ENCODE assay signal across 18 cellular contexts in the genomic region with DNA sequence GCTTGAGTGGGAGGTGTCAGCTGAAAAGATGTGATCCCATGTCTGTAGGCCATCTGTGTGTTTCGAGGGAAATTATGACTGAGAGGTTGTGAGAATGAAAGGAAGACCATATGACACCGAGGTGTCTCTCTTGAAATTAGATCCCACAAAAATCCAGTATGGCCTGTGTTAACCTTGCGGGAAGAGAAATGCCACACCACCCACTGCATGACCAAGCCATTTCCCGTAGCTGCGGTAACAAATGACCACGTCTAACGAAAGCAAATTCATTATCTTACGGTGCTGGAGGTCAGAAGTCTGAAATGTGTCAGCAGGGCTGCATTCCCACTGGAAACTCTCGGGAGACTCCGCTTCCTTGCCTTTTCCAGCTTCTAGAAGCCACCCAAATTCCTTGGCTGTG. TPM values are rescaled to one million over a fixed set of nuclear protein-coding genes. Genes with fewer than 3 reads are reported as not detected.
DNase-seq lines count a peak whose midpoint lies in the region; ATAC-seq, FAIRE-seq and TF ChIP-seq lines count a peak whose summit lies in the region.
"Had no signal": no experiment of that assay in that cellular context is flagged by ENCODE, and none has a peak within 500 bp of the region (broad histone marks: within the 10 kb centered on the region; RNA-seq: fewer than 3 reads in every experiment).

No MANE protein-coding gene starts in this region.

- in situ Hi-C loops in gastrocnemius medialis (cut with MboI; ENCODE audit: low sequenced_read_pairs in 4 of 4): loop anchor here in 3 of 4 donors (10.0 to 25.0 kb wide), 4 partner anchors 538 to 776 kb away; no protein-coding TSS in a partner anchor

- H3K36me3 ChIP-seq in GM23338 (ENCODE audit: insufficient read depth) (no peaks in the 10 kb centered on the region), astrocyte (ENCODE audit: insufficient read depth, low read length) (no peaks in the 10 kb centered on the region), gastrocnemius medialis (no peaks in the 10 kb centered on the region), mesendoderm (ENCODE audit: control insufficient read depth, insufficient read depth, low read length) (no peaks in the 10 kb centered on the region)
- H3K36me3 ChIP-seq: BLaER1 had no signal

- H3K9me3 ChIP-seq in astrocyte (ENCODE audit: insufficient read depth, low read depth, low read length): no peaks in the 10 kb centered on the region
- no peaks in the 10 kb centered on the region for H3K9me3 ChIP-seq in gastrocnemius medialis

- no peak for TF ChIP-seq POLR2A in gastrocnemius medialis (IDR thresholded peaks at IDR 0.05)

- H2BK15ac ChIP-seq in mesendoderm (replicated peaks; ENCODE audit: low read depth): no peak overlapping the region

- H3K27ac ChIP-seq in GM23338 (ENCODE audit: low read depth) (no peak overlapping the region), astrocyte (ENCODE audit: low read depth, low read length) (no peak overlapping the region), gastrocnemius medialis (peak overlapping the region in 1 of 4 donors; percentile 17), mesendoderm (ENCODE audit: low read depth, low read length) (no peak overlapping the region)
- H3K27ac ChIP-seq: BLaER1, GM23248 had no signal

- no peak overlapping the region for H3K4ac ChIP-seq in mesendoderm (ENCODE audit: low read depth, low read length)

- H3K4me1 ChIP-seq in GM23338 (ENCODE audit: insufficient read depth) (no peaks in the 10 kb centered on the region), astrocyte (ENCODE audit: insufficient read depth, low read length) (no peaks in the 10 kb centered on the region), gastrocnemius medialis (peaks cover 4 to 10% of the 10 kb centered on the region in 2 donors), mesendoderm (ENCODE audit: control insufficient read depth, low read depth, low read length) (no peaks in the 10 kb centered on the region)

- 0 out of 2 replicates have a peak overlapping the region, but pooled peaks have one; percentile 66 for H2AFZ ChIP-seq in GM23338
- no peak overlapping the region for H2AFZ ChIP-seq in astrocyte (ENCODE audit: low read depth, low read length)
- H2AFZ ChIP-seq: GM23248 had no signal

- H3K27me3 Mint-ChIP-seq in GM23338 (ENCODE audit: insufficient read depth, low read depth, poor library complexity): peaks cover 5% of the 10 kb centered on the region
- H3K27me3 Mint-ChIP-seq in astrocyte (ENCODE audit: low read depth, unreplicated experiment): no peaks in the 10 kb centered on the region

- no peaks in the 10 kb centered on the region for H3F3A ChIP-seq in GM23338 (replicated peaks; ENCODE audit: low read depth)

- H3K4me2 ChIP-seq in GM23338: no peak overlapping the region
- no peak overlapping the region for H3K4me2 ChIP-seq in astrocyte (ENCODE audit: low read length)
- no peak overlapping the region for H3K4me2 ChIP-seq in mesendoderm (ENCODE audit: low read length)
- H3K4me2 ChIP-seq: BLaER1 had no signal

- WGBS in mesendoderm (ENCODE audit: extremely low coverage, insufficient coverage, low lambda C conversion rate): no CpG with 5 or more reads among the region's 10 CpGs

- no peak overlapping the region for H4K8ac ChIP-seq in mesendoderm (ENCODE audit: low read depth, low read length)

- H3K4me3 Mint-ChIP-seq in GM23338: no peak overlapping the region
- H3K4me3 Mint-ChIP-seq in astrocyte (ENCODE audit: unreplicated experiment): no peak overlapping the region

- H3K9ac ChIP-seq in astrocyte (ENCODE audit: low read length): no peak overlapping the region
- H3K9ac ChIP-seq in mesendoderm (ENCODE audit: low read length): no peak overlapping the region
- H3K9ac ChIP-seq: BLaER1, GM23248 had no signal

- no peak overlapping the region for H2BK120ac ChIP-seq in mesendoderm (ENCODE audit: low read depth, low read length)

- H3K4me3 ChIP-seq in GM23338 (no peak overlapping the region), astrocyte (ENCODE audit: insufficient read depth, low read depth, low read length) (no peak overlapping the region), gastrocnemius medialis (no peak overlapping the region), mesendoderm (ENCODE audit: low read length) (no peak overlapping the region)
- H3K4me3 ChIP-seq: BLaER1, GM12878, GM23248 had no signal

- DNase-seq in GM23338 (ENCODE audit: low spot score): no peak
- DNase-seq in astrocyte (ENCODE audit: low read depth): peak; percentile 46
- DNase-seq in gastrocnemius medialis: no peak
- DNase-seq in activated naive CD4-positive, alpha-beta T cell treated with anti-CD3 and anti-CD28 coated beads, Interleukin-2, amount 50 U/mL, for 72 hours (ENCODE audit: low spot score in 2 of 2): no peak
- DNase-seq in mesendoderm: no peak
- no peak for DNase-seq in NCI-H1930 (lab: John Stamatoyannopoulos, UW)
- DNase-seq: 8988T, AML-193, Calu3, DMS 273 treated with DMSO at 0.1 percent for 48 hours, GM23248, H7 had no signal

- H4K5ac ChIP-seq in mesendoderm (ENCODE audit: low read length): no peak overlapping the region

- H3K56ac ChIP-seq in mesendoderm (ENCODE audit: low read length): no peak overlapping the region

- H3K27ac Mint-ChIP-seq in GM23338: no peak overlapping the region
- no peak overlapping the region for H3K27ac Mint-ChIP-seq in astrocyte (ENCODE audit: unreplicated experiment)
- no peak overlapping the region for H3K27ac Mint-ChIP-seq in activated naive CD4-positive, alpha-beta T cell treated with anti-CD3 and anti-CD28 coated beads, Interleukin-2, amount 50 U/mL, for 72 hours

- H2BK5ac ChIP-seq in mesendoderm (ENCODE audit: low read length): no peak overlapping the region

- no peak overlapping the region for H2AK5ac ChIP-seq in mesendoderm (ENCODE audit: low read length)

- H3K36me3 Mint-ChIP-seq in GM23338 (ENCODE audit: low read depth) (no peaks in the 10 kb centered on the region), astrocyte (ENCODE audit: low read depth, unreplicated experiment) (no peaks in the 10 kb centered on the region)
- H3K36me3 Mint-ChIP-seq in activated naive CD4-positive, alpha-beta T cell treated with anti-CD3 and anti-CD28 coated beads, Interleukin-2, amount 50 U/mL, for 72 hours: no peaks in the 10 kb centered on the region

- intact Hi-C loops in gastrocnemius medialis (cut with DNase I; ENCODE audit: low total_unique reads): no loop called here

- H3K27me3 ChIP-seq in GM23338 (ENCODE audit: insufficient read depth) (no peaks in the 10 kb centered on the region), astrocyte (ENCODE audit: insufficient read depth, low read length) (peaks cover 2% of the 10 kb centered on the region), gastrocnemius medialis (no peaks in the 10 kb centered on the region), mesendoderm (ENCODE audit: insufficient read depth, low read length, poor library complexity) (no peaks in the 10 kb centered on the region)
- H3K27me3 ChIP-seq: BLaER1 had no signal

- no peaks in the 10 kb centered on the region for H3K9me3 Mint-ChIP-seq in GM23338
- peaks cover 2% of the 10 kb centered on the region for H3K9me3 Mint-ChIP-seq in astrocyte (ENCODE audit: unreplicated experiment)
- no peaks in the 10 kb centered on the region for H3K9me3 Mint-ChIP-seq in activated naive CD4-positive, alpha-beta T cell treated with anti-CD3 and anti-CD28 coated beads, Interleukin-2, amount 50 U/mL, for 72 hours

- FAIRE-seq in astrocyte (lab: Jason Lieb, UNC) (no peak), islet of Langerhans (lab: Jason Lieb, UNC) (peak; percentile 61)
- FAIRE-seq: GM12878, GM18507 had no signal

- no peaks in the 10 kb centered on the region; the same call in 1 of the 2 replicates for H3K9me2 ChIP-seq in GM23338 (ENCODE audit: insufficient read depth)

- no peaks in the 10 kb centered on the region for H4K20me1 ChIP-seq in GM23338 (replicated peaks; ENCODE audit: insufficient read depth)
- no peaks in the 10 kb centered on the region for H4K20me1 ChIP-seq in astrocyte (ENCODE audit: insufficient read depth, low read length)
- H4K20me1 ChIP-seq: BLaER1 had no signal

- no peaks in the 10 kb centered on the region for H3K79me2 ChIP-seq in GM23338 (replicated peaks; ENCODE audit: insufficient read depth)
- no peaks in the 10 kb centered on the region for H3K79me2 ChIP-seq in astrocyte (ENCODE audit: insufficient read depth, low read length)
- H3K79me2 ChIP-seq in mesendoderm (ENCODE audit: control insufficient read depth, insufficient read depth, low read length): no peaks in the 10 kb centered on the region

- no peak overlapping the region for H3K18ac ChIP-seq in mesendoderm (ENCODE audit: low read length)

- no peaks in the 10 kb centered on the region for H3K79me1 ChIP-seq in mesendoderm (ENCODE audit: low read length)

- H3K23ac ChIP-seq in mesendoderm (ENCODE audit: low read length): no peak overlapping the region

- H3K4me1 Mint-ChIP-seq in GM23338 (no peaks in the 10 kb centered on the region; the same call in 2 of the 3 replicates), astrocyte (ENCODE audit: low read depth, unreplicated experiment) (no peaks in the 10 kb centered on the region)

- TF ChIP-seq CTCF in GM23338 (conservative IDR thresholded peaks at IDR 0.05; ENCODE audit: low read depth in 2 of 2) (no peak), astrocyte (IDR thresholded peaks at IDR 0.05; ENCODE audit: insufficient read depth, low read depth, low read length) (no peak), gastrocnemius medialis (IDR thresholded peaks at IDR 0.05 in 4 of 5, conservative IDR thresholded peaks at IDR 0.05 in 1 of 5) (no peak)

- no peak for ATAC-seq in GM23338
- ATAC-seq in gastrocnemius medialis: peak; percentile 69 to 81
- no peak for ATAC-seq in activated naive CD4-positive, alpha-beta T cell treated with anti-CD3 and anti-CD28 coated beads, Interleukin-2, amount 50 U/mL, for 72 hours
- ATAC-seq in GM21786 (IDR thresholded peaks at IDR 0.05; ENCODE audit: unreplicated experiment): no peak
- ATAC-seq: GM12878 had no signal

RNA-seq across cellular contexts. Expression of a gene that starts 11.6 kb away (rescaled TPM):
- not detected in 2 replicates for total RNA-seq in GM23338 (2014; rRNA removed; shearing (Covaris generic))
- not detected in 2 replicates for polyA plus RNA-seq in GM23338 (2016; fragmentation: Nextera tagmentation; extraction: Ambion mirVana)
- total RNA-seq in astrocyte (not detected in 2 replicates), gastrocnemius medialis (not detected)
- not detected for total RNA-seq in activated naive CD4-positive, alpha-beta T cell treated with anti-CD3 and anti-CD28 coated beads, Interleukin-2, amount 50 U/mL, for 72 hours
- polyA plus RNA-seq in mesendoderm (2013, experiment 1 of 2): not detected
- polyA plus RNA-seq in mesendoderm (2013, experiment 2 of 2): not detected
- total RNA-seq: Calu3, G401, GM12878, GM23248, H7 had no signal
- polyA plus RNA-seq: GM23248 had no signal

Comparison
In these comparisons a context has a peak if more than half of its experiments do, and no peak if none do; other contexts are left out.
1. ATAC-seq: peak in gastrocnemius medialis (2 of 2); none in GM23338 (single experiment), activated naive CD4-positive, alpha-beta T cell treated with anti-CD3 and anti-CD28 coated beads, Interleukin-2, amount 50 U/mL, for 72 hours (0 of 2) and GM21786 (single experiment).